Comparison of ENCODE assay signal across 8 cellular contexts in genomic region chr7:128633915-128634314, GRCh38. TPM values are rescaled to one million over a fixed set of nuclear protein-coding genes. Genes with fewer than 3 reads are reported as not detected.
DNase-seq lines count a peak whose midpoint lies in the region; ATAC-seq, FAIRE-seq and TF ChIP-seq lines count a peak whose summit lies in the region.
"Not testable (repeated sequence)": the region's sequence is repeated elsewhere in the genome, so short reads cannot be mapped to it uniquely, and the experiment has no call there.
"Had no signal": no experiment of that assay in that cellular context is flagged by ENCODE, and none has a peak within 500 bp of the region (broad histone marks: within the 10 kb centered on the region; RNA-seq: fewer than 3 reads in every experiment).

No MANE protein-coding gene starts in this region.

- not testable (repeated sequence) for H3K9me2 ChIP-seq in HCT116 (ENCODE audit: insufficient read depth)

- not testable (repeated sequence) for TF ChIP-seq EP300 in GM12878 (IDR thresholded peaks at IDR 0.05; ENCODE audit: borderline replicate concordance in 1 of 2, control insufficient read depth in 1 of 2, low read depth in 2 of 2, low read length in 2 of 2)

- TF ChIP-seq RAD21 in HCT116 (IDR thresholded peaks at IDR 0.05; ENCODE audit: low read depth); GM12878 (IDR thresholded peaks at IDR 0.05; ENCODE audit: insufficient read depth, low read depth, low read length): not testable (repeated sequence)

- not testable (repeated sequence) for H2AFZ ChIP-seq in HCT116 (ENCODE audit: low read depth, low read length, poor library complexity, severe bottlenecking); GM12878 (ENCODE audit: control insufficient read depth, low read depth, low read length)

- H3K36me3 ChIP-seq in CD4-positive, CD25-positive, alpha-beta regulatory T cell (ENCODE audit: control insufficient read depth, insufficient read depth, low read length) = peaks cover 32% of the 10 kb centered on the region
- H3K36me3 ChIP-seq in HCT116 (ENCODE audit: control insufficient read depth in 1 of 2, insufficient read depth in 2 of 2, low read length in 2 of 2); GM12878 (ENCODE audit: control insufficient read depth in 2 of 2, insufficient read depth in 2 of 2, low read length in 1 of 2): not testable (repeated sequence)

- not testable (repeated sequence) for H3K27ac ChIP-seq in CD4-positive, CD25-positive, alpha-beta regulatory T cell (ENCODE audit: insufficient read depth, low read length, poor library complexity, severe bottlenecking); HCT116 (ENCODE audit: low read depth, low read length); GM12878 (ENCODE audit: control insufficient read depth, insufficient read depth)

- H3K4me3 ChIP-seq in CD4-positive, CD25-positive, alpha-beta regulatory T cell (ENCODE audit: low read depth, low read length); HCT116 (replicated peaks in 1 of 2; ENCODE audit: low read depth in 1 of 2, low read length in 2 of 2); GM12878: not testable (repeated sequence)

- H3K27me3 Mint-ChIP-seq in CD4-positive, CD25-positive, alpha-beta regulatory T cell; activated T-cell treated with anti-CD3 and anti-CD28 coated beads, Interleukin-2, amount 50 U/mL, for 24 hours; memory B cell: not testable (repeated sequence)

- intact Hi-C loops in HCT116 (cut with micrococcal nuclease); GM12878 (cut with micrococcal nuclease; ENCODE audit: unreplicated experiment): not testable (repeated sequence)

- POLR2A ChIA-PET in HCT116 (lab: Charles Lee); GM12878 (lab: Charles Lee): not testable (repeated sequence)

- BruUV-seq in HCT116 (replicated peaks; lab: Mats Ljungman, UMichigan) = not testable (repeated sequence)
- BruUV-seq in GM12878 (replicated peaks; lab: Mats Ljungman, UMichigan) = TSS peak; percentile 18

- H3K9me3 Mint-ChIP-seq in CD4-positive, CD25-positive, alpha-beta regulatory T cell; activated T-cell treated with anti-CD3 and anti-CD28 coated beads, Interleukin-2, amount 50 U/mL, for 24 hours; memory B cell: not testable (repeated sequence)

- SMC1A ChIA-PET in GM12878 (lab: Charles Lee; ENCODE audit: uncharacterized antibody, unreplicated experiment) = not testable (repeated sequence)

- H3K9me3 ChIP-seq in CD4-positive, CD25-positive, alpha-beta regulatory T cell (ENCODE audit: control insufficient read depth in 2 of 2, low read length in 2 of 2); HCT116 (ENCODE audit: control insufficient read depth in 1 of 2, insufficient read depth in 1 of 2, low read depth in 1 of 2, low read length in 2 of 2); GM12878 (replicated peaks; ENCODE audit: control insufficient read depth, insufficient read depth, low read length): not testable (repeated sequence)

- peak overlapping the region in 2 of 3 donors; percentile 1 to 20 for H3K27ac Mint-ChIP-seq in CD4-positive, CD25-positive, alpha-beta regulatory T cell
- H3K27ac Mint-ChIP-seq in activated T-cell treated with anti-CD3 and anti-CD28 coated beads, Interleukin-2, amount 50 U/mL, for 24 hours = peak overlapping the region; percentile 10
- H3K27ac Mint-ChIP-seq in memory B cell = peak overlapping the region; percentile 72

- H3K4me1 Mint-ChIP-seq in CD4-positive, CD25-positive, alpha-beta regulatory T cell; activated T-cell treated with anti-CD3 and anti-CD28 coated beads, Interleukin-2, amount 50 U/mL, for 24 hours (ENCODE audit: low read depth); memory B cell: not testable (repeated sequence)

- DNase-seq in CD4-positive, CD25-positive, alpha-beta regulatory T cell; HCT116 (ENCODE audit: low read depth, low spot score); activated T-cell treated with anti-CD3 and anti-CD28 coated beads, Interleukin-2, amount 50 U/mL, for 24 hours; GM12878 (ENCODE audit: low read depth, low spot score); memory B cell (ENCODE audit: low spot score in 2 of 2): not testable (repeated sequence)
- peak; percentile 67 for DNase-seq in left lobe of liver (ENCODE audit: low spot score)

- TF ChIP-seq CTCF in HCT116 (IDR thresholded peaks at IDR 0.05 in 2 of 3, conservative IDR thresholded peaks at IDR 0.05 in 1 of 3; ENCODE audit: borderline replicate concordance in 1 of 3, insufficient read depth in 1 of 3, low read depth in 2 of 3, low read length in 2 of 3); GM12878 (IDR thresholded peaks at IDR 0.05 in 2 of 3, conservative IDR thresholded peaks at IDR 0.05 in 1 of 3; ENCODE audit: control insufficient read depth in 2 of 3, extremely low read depth in 1 of 3, insufficient read depth in 1 of 3, low read depth in 3 of 3, low read length in 3 of 3): not testable (repeated sequence)

- in situ Hi-C loops in GM12878 (cut with MboI) = not testable (repeated sequence)

- CTCF ChIA-PET in HCT116 (lab: Charles Lee); GM12878 (lab: Yijun Ruan, JAX): not testable (repeated sequence)

- not testable (repeated sequence) for H3K9ac ChIP-seq in HCT116 (ENCODE audit: low read length); GM12878 (ENCODE audit: control insufficient read depth, insufficient read depth, low read length)

- 80% methylated on average over 3 of the region's 3 CpGs for WGBS in GM12878 (ENCODE audit: insufficient coverage, insufficient replicate concordance, low lambda C conversion rate, missing lambda C conversion rate)

- not testable (repeated sequence) for H3K79me2 ChIP-seq in HCT116 (ENCODE audit: insufficient read depth, low read length); GM12878 (ENCODE audit: control insufficient read depth, insufficient read depth, low read length)

- H4K20me1 ChIP-seq in HCT116 (ENCODE audit: insufficient read depth); GM12878 (ENCODE audit: control insufficient read depth, insufficient read depth): not testable (repeated sequence)

- ATAC-seq in CD4-positive, CD25-positive, alpha-beta regulatory T cell (ENCODE audit: low read depth in 2 of 2); HCT116; GM12878; memory B cell (ENCODE audit: low read depth): not testable (repeated sequence)
- ATAC-seq in left lobe of liver = peak; percentile 90

- peaks cover 27% of the 10 kb centered on the region for H3K36me3 Mint-ChIP-seq in CD4-positive, CD25-positive, alpha-beta regulatory T cell
- H3K36me3 Mint-ChIP-seq in activated T-cell treated with anti-CD3 and anti-CD28 coated beads, Interleukin-2, amount 50 U/mL, for 24 hours (ENCODE audit: low read depth) = peaks cover 68% of the 10 kb centered on the region
- peaks cover 22% of the 10 kb centered on the region for H3K36me3 Mint-ChIP-seq in memory B cell

- TF ChIP-seq POLR2A in HCT116 (IDR thresholded peaks at IDR 0.05; ENCODE audit: borderline replicate concordance, extremely low read depth, insufficient read depth, insufficient read length); GM12878 (IDR thresholded peaks at IDR 0.05; ENCODE audit: low read depth, low read length): not testable (repeated sequence)

- not testable (repeated sequence) for FAIRE-seq in GM12878 (lab: Jason Lieb, UNC)

- H3K4me3 Mint-ChIP-seq in CD4-positive, CD25-positive, alpha-beta regulatory T cell; activated T-cell treated with anti-CD3 and anti-CD28 coated beads, Interleukin-2, amount 50 U/mL, for 24 hours; memory B cell: not testable (repeated sequence)

- RAD21 ChIA-PET in HCT116 (lab: Charles Lee; ENCODE audit: low non-redundant PET in 1 of 2, low total read pairs in 2 of 2, uncharacterized antibody in 2 of 2, unreplicated experiment in 2 of 2); GM12878 (lab: Charles Lee; ENCODE audit: unreplicated experiment): not testable (repeated sequence)

- not testable (repeated sequence) for H3K4me1 ChIP-seq in CD4-positive, CD25-positive, alpha-beta regulatory T cell (ENCODE audit: control insufficient read depth, insufficient read depth, low read length, poor library complexity, severe bottlenecking); HCT116 (ENCODE audit: control insufficient read depth in 1 of 2, insufficient read depth in 2 of 2, low read length in 2 of 2); GM12878 (ENCODE audit: control insufficient read depth, insufficient read depth, low read length)

- not testable (repeated sequence) for H3K4me2 ChIP-seq in HCT116 (ENCODE audit: low read length); GM12878 (ENCODE audit: control insufficient read depth, insufficient read depth)

- H3K27me3 ChIP-seq in CD4-positive, CD25-positive, alpha-beta regulatory T cell (ENCODE audit: control insufficient read depth, insufficient read depth, low read length); HCT116 (ENCODE audit: insufficient read depth, low read length); GM12878 (replicated peaks in 1 of 2; ENCODE audit: control insufficient read depth in 2 of 2, insufficient read depth in 2 of 2, low read length in 1 of 2): not testable (repeated sequence)

RNA-seq across cellular contexts. Expression of gene GARIN1A, which starts 38.2 kb away (rescaled TPM):
- 1.9 TPM for total RNA-seq in CD4-positive, CD25-positive, alpha-beta regulatory T cell
- polyA plus RNA-seq in CD4-positive, CD25-positive, alpha-beta regulatory T cell = under 1 TPM in 1 of 4 donors, not detected in 3; 0.14 TPM
- total RNA-seq in HCT116 (2021; ENCODE audit: unreplicated experiment) = 0.49 TPM
- 0.06 and 0.09 TPM in 2 replicates for polyA plus RNA-seq in HCT116 (2012)
- polyA plus RNA-seq in PFSK-1 (2012; ENCODE audit: insufficient read length, low read depth) = 0.68 TPM
- 0.56 and 0.61 TPM in 2 replicates for total RNA-seq in GM12878 (2013; cell fraction: nucleolus; rRNA removed)
- total RNA-seq in GM12878 (2014; rRNA removed) = 0.16 and 0.40 TPM in 2 replicates
- 0.13 and 0.14 TPM in 2 replicates for total RNA-seq in GM12878 (2014; rRNA removed; fragmentation: Illumina TruSeq; extraction: Trizol)
- 0.21 and 0.23 TPM in 2 replicates for total RNA-seq in GM12878 (2021)
- polyA plus RNA-seq in GM12878 (2011; ENCODE audit: low read depth) = 0.21 TPM
- 0.22 and 0.43 TPM in 2 replicates for polyA plus RNA-seq in GM12878 (2011; rRNA removed)
- 0.03 and 0.27 TPM in 2 replicates for polyA plus RNA-seq in GM12878 (2011; cell fraction: cytosol; rRNA removed)
- 0.38 and 0.52 TPM in 2 replicates for polyA plus RNA-seq in GM12878 (2011; cell fraction: nucleus; rRNA removed)
- 0.38 and 0.39 TPM in 2 replicates for polyA plus RNA-seq in GM12878 (2012)
- polyA plus RNA-seq in GM12878 (2014; fragmentation: Illumina TruSeq; extraction: Trizol) = 0.41 and 0.60 TPM in 2 replicates
- polyA plus RNA-seq in GM12878 (2014; fragmentation: Nextera tagmentation; extraction: Ambion mirVana) = under 1 TPM; 0.04 to 0.05 TPM
- 0.17 and 0.49 TPM in 2 replicates for polyA plus RNA-seq in GM12878 (2014; rRNA removed)
- under 1 TPM in 1 of 2 experiments, not detected in 1; 0.35 TPM for polyA plus RNA-seq in GM12878 (2016; fragmentation: Nextera tagmentation; extraction: Ambion mirVana)
- 0.10 and 0.73 TPM in 2 replicates for polyA minus RNA-seq in GM12878 (2011; rRNA and poly(A)+ RNA removed)
- polyA minus RNA-seq in GM12878 (2011; cell fraction: cytosol; rRNA and poly(A)+ RNA removed) = not detected in 2 replicates
- 0.12 and 0.38 TPM in 2 replicates for polyA minus RNA-seq in GM12878 (2011; cell fraction: nucleus; rRNA and poly(A)+ RNA removed)
- total RNA-seq in left lobe of liver = 0.38 TPM
- total RNA-seq: H7 had no signal

Comparison
In these comparisons a context has a peak if more than half of its experiments do, and no peak if none do; other contexts are left out.
1. H3K27ac Mint-ChIP-seq: peak in every context shown above with its lines; median percentile 72 in memory B cell; 10 in CD4-positive, CD25-positive, alpha-beta regulatory T cell; 10 in activated T-cell treated with anti-CD3 and anti-CD28 coated beads, Interleukin-2, amount 50 U/mL, for 24 hours.